In the genomic region with DNA sequence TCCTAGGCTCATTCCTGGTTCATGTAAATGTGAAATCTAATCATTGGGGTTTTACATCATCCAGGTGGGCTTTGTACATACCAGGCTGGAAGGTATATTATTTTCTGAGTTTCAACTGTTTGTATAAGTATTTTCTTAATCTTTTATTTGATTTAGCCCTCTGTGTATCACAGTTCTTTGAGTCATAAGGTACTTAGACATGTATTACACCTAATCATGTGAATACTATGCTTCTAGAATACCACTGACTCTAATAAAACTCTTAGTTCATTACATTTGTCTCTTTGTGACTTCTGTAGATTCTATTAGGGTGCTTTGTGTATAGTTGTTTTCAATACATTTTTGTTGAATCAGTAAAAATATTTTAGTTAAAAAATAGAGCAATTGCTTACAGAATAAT, we compare ENCODE assay signal across 22 cellular contexts.
"Had no signal": no experiment of that assay in that cellular context is flagged by ENCODE, and none has a peak within 500 bp of the region (broad histone marks: within the 10 kb centered on the region; RNA-seq: fewer than 3 reads in every experiment).

No MANE protein-coding gene starts in this region.

- ATAC-seq: HepG2, Panc1, Right ventricle myocardium inferior, SK-N-SH treated with all-trans-retinoic acid at 6 μM for 48 hours had no signal

- H3K36me3 ChIP-seq: SJCRH30 had no signal

- DNase-seq: IMR-90, Kasumi-1, MM.1S, NCI-H1092 treated with DMSO at 0.1 percent for 48 hours, NCI-H1436, NCI-H187, NCI-H2029, NCI-H2081 treated with DMSO at 0.1 percent for 48 hours, NCI-H2171, NCI-H226, NCI-H446, NCI-H510A, NCI-H524 treated with DMSO at 0.1 percent for 48 hours, NCI-H69, NCI-H774, SHP77 treated with DMSO at 0.1 percent for 48 hours, SJCRH30 had no signal

- H3K27me3 ChIP-seq: SJCRH30 had no signal

- H3K9ac ChIP-seq: KMS-11 had no signal

- H3K4me2 ChIP-seq: KMS-11 had no signal

- H3K27ac ChIP-seq: KMS-11, SJCRH30 had no signal

- H3K4me3 ChIP-seq: SJCRH30 had no signal

- H3K9me3 ChIP-seq: SJCRH30 had no signal

- FAIRE-seq: HepG2 had no signal
